In the genomic region with DNA sequence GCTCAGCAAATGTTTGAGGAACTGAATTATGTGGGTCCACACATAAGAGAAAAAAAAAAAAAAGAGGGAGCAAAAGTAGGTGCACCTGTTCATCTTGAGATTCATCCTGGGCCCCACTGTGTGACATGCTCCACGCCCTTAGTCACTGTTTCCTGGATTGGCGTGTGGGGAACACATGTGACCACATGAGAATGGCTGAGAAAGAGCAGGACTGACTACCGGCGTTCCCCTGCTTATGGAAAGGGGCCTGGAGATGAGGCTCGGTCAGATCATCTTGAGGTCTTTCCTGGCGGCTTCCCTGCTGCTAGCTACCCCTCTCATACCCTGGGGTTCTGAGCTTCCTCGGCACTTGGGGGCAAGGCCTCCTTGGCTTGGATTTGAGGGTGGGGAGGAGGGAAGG, we compare ENCODE assay signal across 11 cellular contexts. TPM values are rescaled to one million over a fixed set of nuclear protein-coding genes. Genes with fewer than 3 reads are reported as not detected.
DNase-seq lines count a peak whose midpoint lies in the region; ATAC-seq, FAIRE-seq and TF ChIP-seq lines count a peak whose summit lies in the region.
"Had no signal": no experiment of that assay in that cellular context is flagged by ENCODE, and none has a peak within 500 bp of the region (broad histone marks: within the 10 kb centered on the region; RNA-seq: fewer than 3 reads in every experiment).

No MANE protein-coding gene starts in this region.

- in situ Hi-C loops in GM12878 (cut with MboI): no loop called here

- DNase-seq in AG10803 (ENCODE audit: low read depth) (no peak), GM19239 (ENCODE audit: insufficient read length, low spot score) (no peak), GM12878 (ENCODE audit: low read depth, low spot score) (no peak), OCI-M1 (lab: John Stamatoyannopoulos, UW) (no peak), H54 (ENCODE audit: insufficient read length, low spot score) (no peak)
- DNase-seq in natural killer cell treated with Interleukin-12 subunit alpha and Interleukin-12 subunit beta and Interleukin-15 and Interleukin-18, amount 100 ng/mL, for 72 hours (ENCODE audit: low spot score): no peak
- no peak for DNase-seq in activated CD4-positive, CD25-positive, alpha-beta regulatory T cell treated with anti-CD3 and anti-CD28 coated beads, Interleukin-2, amount 50 U/mL, for 72 hours
- DNase-seq: GF-D8 had no signal

- no peak overlapping the region for H2AFZ ChIP-seq in GM12878 (ENCODE audit: control insufficient read depth, low read depth, low read length)

- H3K9me3 Mint-ChIP-seq in natural killer cell treated with Interleukin-12 subunit alpha and Interleukin-12 subunit beta and Interleukin-15 and Interleukin-18, amount 100 ng/mL, for 72 hours: no peaks in the 10 kb centered on the region

- H3K9ac ChIP-seq in GM12878 (ENCODE audit: control insufficient read depth, insufficient read depth, low read length): peak overlapping the region; percentile 90

- SMC1A ChIA-PET in GM12878 (lab: Charles Lee; ENCODE audit: uncharacterized antibody, unreplicated experiment): interaction anchor here (0.7 to 1.3 kb wide), 2 partner anchors 19 to 619 kb away, joined by 3 read pairs; no protein-coding TSS in a partner anchor

- ATAC-seq in GM12878: peak; percentile 12
- peak in 1 of 2 donors; percentile 32 for ATAC-seq in natural killer cell treated with Interleukin-12 subunit alpha and Interleukin-12 subunit beta and Interleukin-15 and Interleukin-18, amount 100 ng/mL, for 72 hours
- ATAC-seq in HG02763 (IDR thresholded peaks at IDR 0.05; ENCODE audit: unreplicated experiment): no peak

- peak overlapping the region; percentile 43 to 58 for H3K27ac Mint-ChIP-seq in natural killer cell treated with Interleukin-12 subunit alpha and Interleukin-12 subunit beta and Interleukin-15 and Interleukin-18, amount 100 ng/mL, for 72 hours

- H3K4me3 Mint-ChIP-seq in natural killer cell treated with Interleukin-12 subunit alpha and Interleukin-12 subunit beta and Interleukin-15 and Interleukin-18, amount 100 ng/mL, for 72 hours: peak overlapping the region; percentile 93

- peaks cover 0 to 2% of the 10 kb centered on the region in 2 experiments; a peak in 2 of 4 replicates for H3K36me3 ChIP-seq in GM12878 (ENCODE audit: control insufficient read depth in 2 of 2, insufficient read depth in 2 of 2, low read length in 1 of 2)

- no peaks in the 10 kb centered on the region for H3K27me3 Mint-ChIP-seq in natural killer cell treated with Interleukin-12 subunit alpha and Interleukin-12 subunit beta and Interleukin-15 and Interleukin-18, amount 100 ng/mL, for 72 hours

- H3K27ac ChIP-seq in GM12878 (ENCODE audit: control insufficient read depth, insufficient read depth): peak overlapping the region; percentile 23
- H3K27ac ChIP-seq: VCaP had no signal

- H4K20me1 ChIP-seq in GM12878 (ENCODE audit: control insufficient read depth, insufficient read depth): no peaks in the 10 kb centered on the region; the same call in none of the 2 replicates

- H3K27me3 ChIP-seq in GM12878 (replicated peaks in 1 of 2; ENCODE audit: control insufficient read depth in 2 of 2, insufficient read depth in 2 of 2, low read length in 1 of 2): no peaks in the 10 kb centered on the region

- H3K9me3 ChIP-seq in GM12878 (replicated peaks; ENCODE audit: control insufficient read depth, insufficient read depth, low read length): no peaks in the 10 kb centered on the region

- intact Hi-C loops in GM12878 (cut with micrococcal nuclease; ENCODE audit: unreplicated experiment): loop anchor here (5.0 kb wide), 1 partner anchor 416 kb away; no protein-coding TSS in a partner anchor

- 23% methylated on average over 7 of the region's 7 CpGs for WGBS in GM12878 (ENCODE audit: insufficient coverage, insufficient replicate concordance, low lambda C conversion rate, missing lambda C conversion rate)

- H3K4me2 ChIP-seq in GM12878 (ENCODE audit: control insufficient read depth, insufficient read depth): peak overlapping the region; percentile 98

- TF ChIP-seq EP300 in GM12878 (IDR thresholded peaks at IDR 0.05; ENCODE audit: borderline replicate concordance in 1 of 2, control insufficient read depth in 1 of 2, low read depth in 2 of 2, low read length in 2 of 2): no peak

- no peak for TF ChIP-seq CTCF in AG10803 (conservative IDR thresholded peaks at IDR 0.05; ENCODE audit: low read length)
- no peak for TF ChIP-seq CTCF in GM12878 (IDR thresholded peaks at IDR 0.05 in 2 of 3, conservative IDR thresholded peaks at IDR 0.05 in 1 of 3; ENCODE audit: control insufficient read depth in 2 of 3, extremely low read depth in 1 of 3, insufficient read depth in 1 of 3, low read depth in 3 of 3, low read length in 3 of 3)

- H3K4me1 ChIP-seq in GM12878 (ENCODE audit: control insufficient read depth, insufficient read depth, low read length): peaks cover 42% of the 10 kb centered on the region

- FAIRE-seq in GM19239 (lab: Jason Lieb, UNC): peak; percentile 79
- no peak for FAIRE-seq in GM12878 (lab: Jason Lieb, UNC)
- no peak for FAIRE-seq in H54 (lab: Jason Lieb, UNC)
- FAIRE-seq: colon had no signal

- CTCF ChIA-PET in GM12878 (lab: Yijun Ruan, JAX): interaction anchor here (0.6 to 6.3 kb wide), 6 partner anchors 11 to 425 kb away, joined by 3 to 63 read pairs (median 10); no protein-coding TSS in a partner anchor

- RAD21 ChIA-PET in GM12878 (lab: Charles Lee; ENCODE audit: unreplicated experiment): interaction anchor here (2.0 to 7.1 kb wide), 4 partner anchors 11 to 424 kb away, joined by 7 to 50 read pairs (median 9); a partner anchor contains a TSS

- TF ChIP-seq RAD21 in GM12878 (IDR thresholded peaks at IDR 0.05; ENCODE audit: insufficient read depth, low read depth, low read length): no peak

- H3K4me3 ChIP-seq in AG10803 (ENCODE audit: low read length) (peak overlapping the region; percentile 18), GM12878 (peak overlapping the region; percentile 82)

- H3K4me1 Mint-ChIP-seq in natural killer cell treated with Interleukin-12 subunit alpha and Interleukin-12 subunit beta and Interleukin-15 and Interleukin-18, amount 100 ng/mL, for 72 hours (ENCODE audit: low read depth in 2 of 2): peaks cover 65 to 76% of the 10 kb centered on the region in 2 donors

- TF ChIP-seq POLR2A in GM12878 (IDR thresholded peaks at IDR 0.05; ENCODE audit: low read depth, low read length) (peak; percentile 56; the same call in 1 of the 2 replicates), H54 (IDR thresholded peaks at IDR 0.05; ENCODE audit: low read depth, low read length) (no peak)

- peaks cover 11% of the 10 kb centered on the region for H3K36me3 Mint-ChIP-seq in natural killer cell treated with Interleukin-12 subunit alpha and Interleukin-12 subunit beta and Interleukin-15 and Interleukin-18, amount 100 ng/mL, for 72 hours

- no TSS peak for BruUV-seq in GM12878 (replicated peaks; lab: Mats Ljungman, UMichigan)

- peaks cover 56% of the 10 kb centered on the region for H3K79me2 ChIP-seq in GM12878 (ENCODE audit: control insufficient read depth, insufficient read depth, low read length)

- POLR2A ChIA-PET in GM12878 (lab: Charles Lee): interaction anchor here (0.7 to 3.6 kb wide), 6 partner anchors 10 to 68 kb away, joined by 3 to 16 read pairs (median 12); a partner anchor contains a TSS

TF ChIP-seq in GM12878, 131 proteins besides CTCF, POLR2A, EP300 and RAD21 (continues in another document):
- TF ChIP-seq RUNX3 (IDR thresholded peaks at IDR 0.05; ENCODE audit: low read length) (peak; percentile 58), MTA3 (IDR thresholded peaks at IDR 0.05; ENCODE audit: borderline replicate concordance, low read length) (no peak)

RNA-seq across cellular contexts. Expression of a gene that starts 3.9 kb away (rescaled TPM):
- total RNA-seq in GM12878 (2013; cell fraction: nucleolus; rRNA removed): 26.1 and 29.0 TPM in 2 replicates
- total RNA-seq in GM12878 (2014; rRNA removed) (26.3 and 28.6 TPM in 2 replicates), GM12878 (2014; rRNA removed; fragmentation: Illumina TruSeq; extraction: Trizol) (17.0 and 17.3 TPM in 2 replicates), GM12878 (2021) (22.7 and 24.2 TPM in 2 replicates)
- 7.1 TPM for polyA plus RNA-seq in GM12878 (2011; ENCODE audit: low read depth)
- polyA plus RNA-seq in GM12878 (2011; rRNA removed) (11.4 and 15.2 TPM in 2 replicates), GM12878 (2014; fragmentation: Illumina TruSeq; extraction: Trizol) (17.8 and 21.7 TPM in 2 replicates), GM12878 (2014; fragmentation: Nextera tagmentation; extraction: Ambion mirVana) (1 to 10 TPM; 1.4 to 4.3 TPM), GM12878 (2014; rRNA removed) (22.9 and 25.7 TPM in 2 replicates), GM12878 (2016; fragmentation: Nextera tagmentation; extraction: Ambion mirVana) (10 to 100 TPM; 14.0 to 19.8 TPM)
- 21.8 and 24.6 TPM in 2 replicates for polyA plus RNA-seq in GM12878 (2011; cell fraction: cytosol; rRNA removed)
- 37.7 and 44.3 TPM in 2 replicates for polyA plus RNA-seq in GM12878 (2011; cell fraction: nucleus; rRNA removed)
- polyA plus RNA-seq in GM12878 (2012): 15.5 and 16.1 TPM in 2 replicates
- 18.1 and 24.7 TPM in 2 replicates for polyA minus RNA-seq in GM12878 (2011; rRNA and poly(A)+ RNA removed)
- polyA minus RNA-seq in GM12878 (2011; cell fraction: cytosol; rRNA and poly(A)+ RNA removed): 9.6 and 11.0 TPM in 2 replicates
- polyA minus RNA-seq in GM12878 (2011; cell fraction: nucleus; rRNA and poly(A)+ RNA removed): 14.1 and 21.8 TPM in 2 replicates
- total RNA-seq in natural killer cell treated with Interleukin-12 subunit alpha and Interleukin-12 subunit beta and Interleukin-15 and Interleukin-18, amount 100 ng/mL, for 72 hours: 10 to 100 TPM; 20.7 to 36.3 TPM

RNA-seq across cellular contexts. Expression of a gene that starts 6.0 kb away (rescaled TPM):
- total RNA-seq in GM12878 (2013; cell fraction: nucleolus; rRNA removed): 277 and 301 TPM in 2 replicates
- total RNA-seq in GM12878 (2014; rRNA removed) (17.1 and 17.6 TPM in 2 replicates), GM12878 (2014; rRNA removed; fragmentation: Illumina TruSeq; extraction: Trizol) (14.1 and 14.6 TPM in 2 replicates), GM12878 (2021) (28.7 and 30.0 TPM in 2 replicates)
- 5.6 TPM for polyA plus RNA-seq in GM12878 (2011; ENCODE audit: low read depth)
- polyA plus RNA-seq in GM12878 (2011; rRNA removed) (16.4 and 20.2 TPM in 2 replicates), GM12878 (2014; fragmentation: Illumina TruSeq; extraction: Trizol) (19.3 and 20.5 TPM in 2 replicates), GM12878 (2014; fragmentation: Nextera tagmentation; extraction: Ambion mirVana) (1 to 10 TPM; 1.5 to 3.1 TPM), GM12878 (2014; rRNA removed) (18.1 and 18.7 TPM in 2 replicates), GM12878 (2016; fragmentation: Nextera tagmentation; extraction: Ambion mirVana) (10 to 100 TPM; 27.1 to 28.8 TPM)
- 17.6 and 21.8 TPM in 2 replicates for polyA plus RNA-seq in GM12878 (2011; cell fraction: cytosol; rRNA removed)
- 39.8 and 50.1 TPM in 2 replicates for polyA plus RNA-seq in GM12878 (2011; cell fraction: nucleus; rRNA removed)
- polyA plus RNA-seq in GM12878 (2012): 11.8 and 12.2 TPM in 2 replicates
- polyA minus RNA-seq in GM12878 (2011; rRNA and poly(A)+ RNA removed): 117 and 120 TPM in 2 replicates
- 46.5 and 51.2 TPM in 2 replicates for polyA minus RNA-seq in GM12878 (2011; cell fraction: cytosol; rRNA and poly(A)+ RNA removed)
- polyA minus RNA-seq in GM12878 (2011; cell fraction: nucleus; rRNA and poly(A)+ RNA removed): 42.9 and 65.1 TPM in 2 replicates
- 10 to 100 TPM; 42.5 to 60.2 TPM for total RNA-seq in natural killer cell treated with Interleukin-12 subunit alpha and Interleukin-12 subunit beta and Interleukin-15 and Interleukin-18, amount 100 ng/mL, for 72 hours
